Comparison of ENCODE assay signal across 16 cellular contexts in genomic region chr5:142259758-142260157, GRCh38.
DNase-seq lines count a peak whose midpoint lies in the region; ATAC-seq, FAIRE-seq and TF ChIP-seq lines count a peak whose summit lies in the region.
"Had no signal": no experiment of that assay in that cellular context is flagged by ENCODE, and none has a peak within 500 bp of the region (broad histone marks: within the 10 kb centered on the region; RNA-seq: fewer than 3 reads in every experiment).

No MANE protein-coding gene starts in this region.

- H3K27me3 ChIP-seq in GM23338 (ENCODE audit: insufficient read depth), result no peaks in the 10 kb centered on the region
- no peaks in the 10 kb centered on the region for H3K27me3 ChIP-seq in H1 (replicated peaks in 1 of 4; ENCODE audit: control insufficient read depth in 3 of 4, extremely low read depth in 1 of 4, insufficient read depth in 3 of 4, low read length in 3 of 4)
- H3K27me3 ChIP-seq in neural progenitor cell, result no peaks in the 10 kb centered on the region
- H3K27me3 ChIP-seq: BLaER1 had no signal

- no peak overlapping the region for H4K8ac ChIP-seq in H1 (ENCODE audit: extremely low read depth, insufficient read depth, low read length)

- H2AK5ac ChIP-seq in H1 (ENCODE audit: low read depth, low read length), result no peak overlapping the region

- H3K27ac Mint-ChIP-seq in GM23338, result no peak overlapping the region
- H3K27ac Mint-ChIP-seq in T-helper 17 cell, result peak overlapping the region; percentile 49
- H3K27ac Mint-ChIP-seq in neural progenitor cell, result peak overlapping the region; percentile 15
- H3K27ac Mint-ChIP-seq in osteocyte (ENCODE audit: unreplicated experiment), result no peak overlapping the region
- H3K27ac Mint-ChIP-seq: CD14-positive monocyte had no signal

- 84% methylated on average over 3 of the region's 3 CpGs; no CpG with 5 or more reads in 1 of the 2 experiments for WGBS in H1 (ENCODE audit: extremely low coverage in 1 of 2, insufficient coverage in 1 of 2, insufficient read length in 1 of 2, insufficient replicate concordance in 2 of 2, low coverage in 1 of 2, low lambda C conversion rate in 2 of 2, missing lambda C conversion rate in 1 of 2), 2 experiments

- H3K4me1 ChIP-seq in GM23338 (ENCODE audit: insufficient read depth), result peaks cover 26% of the 10 kb centered on the region
- peaks cover 0 to 8% (median 3%) of the 10 kb centered on the region in 4 experiments; a peak in 3 of 7 replicates for H3K4me1 ChIP-seq in H1 (replicated peaks in 1 of 4; ENCODE audit: control insufficient read depth in 3 of 4, insufficient read depth in 4 of 4, low read length in 3 of 4)
- H3K4me1 ChIP-seq in neural progenitor cell, result peaks cover 13% of the 10 kb centered on the region

- H3K4me1 Mint-ChIP-seq in GM23338 (peaks cover 24% of the 10 kb centered on the region), T-helper 17 cell (peaks cover 2% of the 10 kb centered on the region), neural progenitor cell (peaks cover 15% of the 10 kb centered on the region), osteocyte (ENCODE audit: unreplicated experiment) (peaks cover 4% of the 10 kb centered on the region)
- H3K4me1 Mint-ChIP-seq: CD14-positive monocyte had no signal

- TF ChIP-seq EP300 in H1 (IDR thresholded peaks at IDR 0.05; ENCODE audit: borderline replicate concordance in 1 of 2, low read depth in 2 of 2, low read length in 2 of 2), result no peak

- H2BK120ac ChIP-seq in H1 (replicated peaks; ENCODE audit: low read depth, low read length), result no peak overlapping the region

- H3K23ac ChIP-seq in H1 (ENCODE audit: insufficient read length), result no peak overlapping the region

- peak; percentile 56 for ATAC-seq in GM23338
- no peak for ATAC-seq in T-helper 17 cell
- no peak for ATAC-seq in GM21360 (IDR thresholded peaks at IDR 0.05; ENCODE audit: unreplicated experiment)

- intact Hi-C loops in head of caudate nucleus (cut with DNase I), result no loop called here

- H3F3A ChIP-seq in GM23338 (replicated peaks; ENCODE audit: low read depth) (peaks cover 5% of the 10 kb centered on the region), neural progenitor cell (ENCODE audit: low read depth) (peaks cover 4% of the 10 kb centered on the region)

- no peak for TF ChIP-seq POLR2A in H1 (IDR thresholded peaks at IDR 0.05; ENCODE audit: control extremely low read depth in 1 of 2, low read depth in 2 of 2, low read length in 2 of 2)

- H3K27me3 Mint-ChIP-seq in GM23338 (ENCODE audit: insufficient read depth, low read depth, poor library complexity) (peaks cover 6% of the 10 kb centered on the region), T-helper 17 cell (peaks cover 10% of the 10 kb centered on the region), neural progenitor cell (ENCODE audit: insufficient read depth, low read depth) (peaks cover 7% of the 10 kb centered on the region), osteocyte (ENCODE audit: unreplicated experiment) (peaks cover 10% of the 10 kb centered on the region)

- H3K23me2 ChIP-seq in H1 (ENCODE audit: low read depth, low read length), result no peaks in the 10 kb centered on the region

- H3K9me3 Mint-ChIP-seq in GM23338 (0 out of 3 replicates have a peak, but pooled peaks cover 4% of the 10 kb centered on the region), neural progenitor cell (peaks cover 3% of the 10 kb centered on the region), osteocyte (ENCODE audit: unreplicated experiment) (peaks cover 6% of the 10 kb centered on the region)

- DNase-seq in GM23338 (ENCODE audit: low spot score) (no peak), T-helper 17 cell (no peak), H1 (ENCODE audit: low read depth in 1 of 2, low spot score in 2 of 2) (no peak), neural progenitor cell (ENCODE audit: low spot score) (no peak), osteocyte (ENCODE audit: extremely low spot score, unreplicated experiment) (no peak), head of caudate nucleus (no peak)
- DNase-seq: 8988T; Calu3; CD4-positive, alpha-beta memory T cell; DMS79 treated with DMSO at 0.1 percent for 48 hours; GF-D8; GM23248; H7 had no signal

- H3K36me3 ChIP-seq in GM23338 (ENCODE audit: insufficient read depth) (peaks cover 4% of the 10 kb centered on the region; the same call in 1 of the 2 replicates), H1 (ENCODE audit: control insufficient read depth in 2 of 4, insufficient read depth in 4 of 4, low read length in 3 of 4) (no peaks in the 10 kb centered on the region), neural progenitor cell (no peaks in the 10 kb centered on the region)
- H3K36me3 ChIP-seq: BLaER1 had no signal

- no peak overlapping the region for H3K14ac ChIP-seq in H1 (ENCODE audit: insufficient read length)

- H3K9ac ChIP-seq in H1 (replicated peaks in 1 of 4; ENCODE audit: extremely low read depth in 1 of 4, low read depth in 3 of 4, low read length in 3 of 4), result no peak overlapping the region
- no peak overlapping the region for H3K9ac ChIP-seq in neural progenitor cell
- H3K9ac ChIP-seq: BLaER1, GM23248 had no signal

- H3K18ac ChIP-seq in H1 (ENCODE audit: extremely low read depth, low read length), result no peak overlapping the region; the same call in 1 of the 2 replicates

- H2BK20ac ChIP-seq in H1 (ENCODE audit: low read length), result no peak overlapping the region

- no peak overlapping the region for H4K5ac ChIP-seq in H1 (ENCODE audit: insufficient read length, low read depth, low read length)

- peak overlapping the region; percentile 6; the same call in 1 of the 2 replicates for H2BK5ac ChIP-seq in H1 (ENCODE audit: low read depth, low read length)

- peak overlapping the region; percentile 94 for H2AFZ ChIP-seq in GM23338
- H2AFZ ChIP-seq in H1 (ENCODE audit: low read length), result no peak overlapping the region
- H2AFZ ChIP-seq in neural progenitor cell (replicated peaks), result peak overlapping the region; percentile 63
- H2AFZ ChIP-seq: GM23248 had no signal

- H4K20me1 ChIP-seq in GM23338 (replicated peaks; ENCODE audit: insufficient read depth) (no peaks in the 10 kb centered on the region), H1 (replicated peaks in 1 of 2; ENCODE audit: control insufficient read depth in 1 of 2, insufficient read depth in 2 of 2, low read length in 2 of 2) (no peaks in the 10 kb centered on the region), neural progenitor cell (ENCODE audit: low read depth) (no peaks in the 10 kb centered on the region)
- H4K20me1 ChIP-seq: BLaER1 had no signal

- no peak overlapping the region for H2BK15ac ChIP-seq in H1 (ENCODE audit: low read length)

- H3K36me3 Mint-ChIP-seq in GM23338 (ENCODE audit: low read depth), result peaks cover 6% of the 10 kb centered on the region; the same call in 2 of the 3 replicates
- no peaks in the 10 kb centered on the region for H3K36me3 Mint-ChIP-seq in T-helper 17 cell (ENCODE audit: low read depth)
- no peaks in the 10 kb centered on the region for H3K36me3 Mint-ChIP-seq in neural progenitor cell
- no peaks in the 10 kb centered on the region for H3K36me3 Mint-ChIP-seq in osteocyte (ENCODE audit: unreplicated experiment)
- H3K36me3 Mint-ChIP-seq: CD14-positive monocyte; CD4-positive, alpha-beta memory T cell had no signal

- no peak for TF ChIP-seq RAD21 in H1 (IDR thresholded peaks at IDR 0.05 in 1 of 2, conservative IDR thresholded peaks at IDR 0.05 in 1 of 2; ENCODE audit: low read depth in 2 of 2, low read length in 2 of 2)

- FAIRE-seq in H1 (lab: Jason Lieb, UNC), result no peak

- no peak overlapping the region for H3K4me3 Mint-ChIP-seq in GM23338
- no peak overlapping the region for H3K4me3 Mint-ChIP-seq in T-helper 17 cell
- no peak overlapping the region for H3K4me3 Mint-ChIP-seq in neural progenitor cell
- no peak overlapping the region for H3K4me3 Mint-ChIP-seq in osteocyte (ENCODE audit: unreplicated experiment)
- H3K4me3 Mint-ChIP-seq: CD14-positive monocyte; CD4-positive, alpha-beta memory T cell had no signal

- H3K9me3 ChIP-seq in T-helper 17 cell (ENCODE audit: control insufficient read depth, low read length, poor library complexity, severe bottlenecking) (no peaks in the 10 kb centered on the region), H1 (ENCODE audit: insufficient read depth in 2 of 2, low read depth in 1 of 2, low read length in 1 of 2) (no peaks in the 10 kb centered on the region), neural progenitor cell (ENCODE audit: low read depth) (no peaks in the 10 kb centered on the region)
- H3K9me3 ChIP-seq: BLaER1 had no signal

- H3K27ac ChIP-seq in GM23338 (ENCODE audit: low read depth), result no peak overlapping the region
- no peak overlapping the region for H3K27ac ChIP-seq in H1 (ENCODE audit: low read depth, low read length)
- no peak overlapping the region for H3K27ac ChIP-seq in neural progenitor cell
- H3K27ac ChIP-seq: BLaER1, GM23248 had no signal

- CTCF ChIA-PET in H1 (lab: Charles Lee; ENCODE audit: partially characterized antibody), result interaction anchor here (0.8 to 1.7 kb wide), 4 partner anchors 10 to 414 kb away, joined by 3 to 6 read pairs (median 4); no protein-coding TSS in a partner anchor

- H3K4ac ChIP-seq in H1 (replicated peaks; ENCODE audit: insufficient read length, low read depth, low read length), result no peak overlapping the region

- H3K4me3 ChIP-seq in GM23338 (no peak overlapping the region), H1 (ENCODE audit: extremely low read depth in 1 of 4, insufficient read depth in 2 of 4, low read depth in 3 of 4, low read length in 4 of 4) (no peak overlapping the region), neural progenitor cell (no peak overlapping the region)
- H3K4me3 ChIP-seq: BLaER1, GM23248 had no signal

- POLR2A ChIA-PET in H1 (lab: Charles Lee; ENCODE audit: partially characterized antibody), result interaction anchor here (1.1 to 2.5 kb wide), 3 partner anchors 15 to 24 kb away, joined by 3 to 10 read pairs (median 3); no protein-coding TSS in a partner anchor

- peak overlapping the region; percentile 61 for H4K91ac ChIP-seq in H1 (replicated peaks; ENCODE audit: insufficient read length, low read length)

- H3K56ac ChIP-seq in H1 (replicated peaks; ENCODE audit: insufficient read length, low read depth, low read length), result no peak overlapping the region

- peak overlapping the region; percentile 50; the same call in 1 of the 2 replicates for H2BK12ac ChIP-seq in H1 (ENCODE audit: low read depth, low read length)

- H3K4me2 ChIP-seq in GM23338 (no peak overlapping the region), H1 (ENCODE audit: insufficient read depth in 1 of 2, low read depth in 2 of 2, low read length in 2 of 2) (no peak overlapping the region), neural progenitor cell (no peak overlapping the region)
- H3K4me2 ChIP-seq: BLaER1 had no signal

- TF ChIP-seq CTCF in GM23338 (conservative IDR thresholded peaks at IDR 0.05; ENCODE audit: low read depth in 2 of 2) (no peak), H1 (IDR thresholded peaks at IDR 0.05; ENCODE audit: control extremely low read depth in 1 of 3, insufficient read depth in 1 of 3, low read depth in 1 of 3, low read length in 3 of 3) (no peak), neural progenitor cell (IDR thresholded peaks at IDR 0.05) (no peak), osteocyte (IDR thresholded peaks at IDR 0.05) (no peak)

- no peaks in the 10 kb centered on the region for H3K79me2 ChIP-seq in GM23338 (replicated peaks; ENCODE audit: insufficient read depth)
- no peaks in the 10 kb centered on the region for H3K79me2 ChIP-seq in H1 (ENCODE audit: control insufficient read depth in 1 of 2, insufficient read depth in 2 of 2, low read length in 2 of 2)
- H3K79me2 ChIP-seq in neural progenitor cell (ENCODE audit: low read depth), result no peaks in the 10 kb centered on the region

- H3K79me1 ChIP-seq in H1 (ENCODE audit: low read depth, low read length), result no peaks in the 10 kb centered on the region

- H3K9me2 ChIP-seq in GM23338 (ENCODE audit: insufficient read depth), result no peaks in the 10 kb centered on the region

Comparison
In these comparisons a context has a peak if more than half of its experiments do, and no peak if none do; other contexts are left out.
1. H3K27ac Mint-ChIP-seq: peak in T-helper 17 cell (single experiment) and neural progenitor cell (single experiment); none in GM23338 (single experiment) and osteocyte (single experiment).